Comparison of ENCODE assay signal across 1 cellular context in the genomic region with DNA sequence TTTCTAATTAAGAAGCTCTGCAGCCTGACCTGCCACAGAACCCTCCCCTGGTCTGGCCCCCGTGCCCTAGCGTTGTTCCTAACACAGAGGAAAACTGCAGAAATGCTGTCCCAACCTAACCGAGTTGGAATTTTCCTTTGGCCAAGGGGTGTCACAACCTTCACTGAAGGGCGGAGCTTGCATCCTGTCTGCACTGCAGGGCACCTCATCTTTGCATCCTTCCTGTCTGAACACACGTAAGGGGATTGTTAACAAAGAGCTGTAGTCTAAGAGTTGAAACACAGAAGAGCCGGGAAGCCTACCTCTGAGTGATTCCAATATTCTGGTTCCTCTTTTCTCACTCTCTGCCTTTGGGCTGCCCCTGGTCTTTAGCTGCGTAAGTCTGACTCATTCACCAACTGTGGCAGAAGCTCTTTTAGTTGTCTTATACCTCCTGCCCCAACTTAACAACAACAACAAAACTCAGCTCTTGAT.
TF ChIP-seq lines count a peak whose summit lies in the region.

No MANE protein-coding gene starts in this region.

TF ChIP-seq in K562, 482 proteins besides CTCF, POLR2A, EP300 and RAD21 (continued from another document):
- TF ChIP-seq, protein P1, sequence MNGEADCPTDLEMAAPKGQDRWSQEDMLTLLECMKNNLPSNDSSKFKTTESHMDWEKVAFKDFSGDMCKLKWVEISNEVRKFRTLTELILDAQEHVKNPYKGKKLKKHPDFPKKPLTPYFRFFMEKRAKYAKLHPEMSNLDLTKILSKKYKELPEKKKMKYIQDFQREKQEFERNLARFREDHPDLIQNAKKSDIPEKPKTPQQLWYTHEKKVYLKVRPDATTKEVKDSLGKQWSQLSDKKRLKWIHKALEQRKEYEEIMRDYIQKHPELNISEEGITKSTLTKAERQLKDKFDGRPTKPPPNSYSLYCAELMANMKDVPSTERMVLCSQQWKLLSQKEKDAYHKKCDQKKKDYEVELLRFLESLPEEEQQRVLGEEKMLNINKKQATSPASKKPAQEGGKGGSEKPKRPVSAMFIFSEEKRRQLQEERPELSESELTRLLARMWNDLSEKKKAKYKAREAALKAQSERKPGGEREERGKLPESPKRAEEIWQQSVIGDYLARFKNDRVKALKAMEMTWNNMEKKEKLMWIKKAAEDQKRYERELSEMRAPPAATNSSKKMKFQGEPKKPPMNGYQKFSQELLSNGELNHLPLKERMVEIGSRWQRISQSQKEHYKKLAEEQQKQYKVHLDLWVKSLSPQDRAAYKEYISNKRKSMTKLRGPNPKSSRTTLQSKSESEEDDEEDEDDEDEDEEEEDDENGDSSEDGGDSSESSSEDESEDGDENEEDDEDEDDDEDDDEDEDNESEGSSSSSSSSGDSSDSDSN (IDR thresholded peaks at IDR 0.05; ENCODE audit: borderline replicate concordance in 1 of 2, low read depth in 2 of 2, low read length in 2 of 2): 0 out of 4 replicates have a peak, but pooled peaks of 1 of the 2 experiments have one; percentile 62
- TF ChIP-seq ZSCAN32 (CRISPR knock-in tag; IDR thresholded peaks at IDR 0.05) (no peak), HDAC1 (IDR thresholded peaks at IDR 0.05) (no peak), ZNF165 (CRISPR knock-in tag; IDR thresholded peaks at IDR 0.05; ENCODE audit: borderline replicate concordance) (no peak), ADNP (tag; IDR thresholded peaks at IDR 0.05) (no peak), TCF7 (IDR thresholded peaks at IDR 0.05; ENCODE audit: borderline replicate concordance) (no peak), NBN (IDR thresholded peaks at IDR 0.05; ENCODE audit: low read depth) (no peak), IFI16 (CRISPR knock-in tag; IDR thresholded peaks at IDR 0.05) (no peak), NFE2 (IDR thresholded peaks at IDR 0.05; ENCODE audit: low read depth) (peak; percentile 49; the same call in 1 of the 2 replicates), KDM4B (IDR thresholded peaks at IDR 0.05; ENCODE audit: borderline replicate concordance in 2 of 2, low read depth in 1 of 2) (no peak), PTBP1 (IDR thresholded peaks at IDR 0.05; ENCODE audit: low read depth, low read length) (no peak), TCFL5 (CRISPR knock-in tag; conservative IDR thresholded peaks at IDR 0.05) (no peak), SPI1 (IDR thresholded peaks at IDR 0.05; ENCODE audit: borderline replicate concordance, low read depth, low read length) (peak; percentile 84), COPS2 (conservative IDR thresholded peaks at IDR 0.05) (no peak), TAF9B (IDR thresholded peaks at IDR 0.05; ENCODE audit: partially characterized antibody) (no peak), POLR3A (IDR thresholded peaks at IDR 0.05; ENCODE audit: borderline replicate concordance, extremely low read depth, insufficient read depth, insufficient read length) (no peak), SMARCB1 (IDR thresholded peaks at IDR 0.05; ENCODE audit: insufficient read length, low read depth) (no peak), JUND (IDR thresholded peaks at IDR 0.05; ENCODE audit: borderline replicate concordance, low read depth, low read length) (peak; percentile 83), JUND (tag; IDR thresholded peaks at IDR 0.05; ENCODE audit: borderline replicate concordance, low read depth, low read length) (peak; percentile 78; the same call in 2 of the 3 replicates), CHD4 (IDR thresholded peaks at IDR 0.05; ENCODE audit: insufficient read depth, insufficient replicate concordance, low read depth, low read length, poor library complexity, severe bottlenecking) (no peak), FOXK2 (conservative IDR thresholded peaks at IDR 0.05 in 1 of 2, IDR thresholded peaks at IDR 0.05 in 1 of 2; ENCODE audit: low read depth in 2 of 2) (0 out of 4 replicates have a peak, but pooled peaks of 1 of the 2 experiments have one; percentile 44), MCM2 (IDR thresholded peaks at IDR 0.05; ENCODE audit: low read depth) (no peak), MYNN (IDR thresholded peaks at IDR 0.05) (no peak), MYNN (CRISPR knock-in tag; IDR thresholded peaks at IDR 0.05) (no peak), TAF15 (IDR thresholded peaks at IDR 0.05; ENCODE audit: low read depth, low read length) (no peak), HEY1 (CRISPR knock-in tag; IDR thresholded peaks at IDR 0.05; ENCODE audit: borderline replicate concordance) (no peak), ARNT (IDR thresholded peaks at IDR 0.05) (no peak), ZNF644 (tag; IDR thresholded peaks at IDR 0.05; ENCODE audit: low read depth) (no peak), ARID1B (IDR thresholded peaks at IDR 0.05) (peak; percentile 47; the same call in 1 of the 2 replicates), BCOR (IDR thresholded peaks at IDR 0.05) (no peak), DPF2 (IDR thresholded peaks at IDR 0.05) (0 out of 2 replicates have a peak, but pooled peaks have one; percentile 45), NRF1 (conservative IDR thresholded peaks at IDR 0.05 in 1 of 2, IDR thresholded peaks at IDR 0.05 in 1 of 2) (peak; percentile 46 to 62; a peak in 3 of 4 replicates), SMARCA4 (IDR thresholded peaks at IDR 0.05) (peak; percentile 51; the same call in 1 of the 2 replicates), RFX7 (CRISPR knock-in tag; IDR thresholded peaks at IDR 0.05) (no peak), ZBTB33 (CRISPR knock-in tag; IDR thresholded peaks at IDR 0.05) (no peak), FOSL1 (tag; conservative IDR thresholded peaks at IDR 0.05) (peak; percentile 90), EGR1 (conservative IDR thresholded peaks at IDR 0.05) (no peak), DEAF1 (CRISPR knock-in tag; IDR thresholded peaks at IDR 0.05) (no peak)
- TF ChIP-seq, protein P2, sequence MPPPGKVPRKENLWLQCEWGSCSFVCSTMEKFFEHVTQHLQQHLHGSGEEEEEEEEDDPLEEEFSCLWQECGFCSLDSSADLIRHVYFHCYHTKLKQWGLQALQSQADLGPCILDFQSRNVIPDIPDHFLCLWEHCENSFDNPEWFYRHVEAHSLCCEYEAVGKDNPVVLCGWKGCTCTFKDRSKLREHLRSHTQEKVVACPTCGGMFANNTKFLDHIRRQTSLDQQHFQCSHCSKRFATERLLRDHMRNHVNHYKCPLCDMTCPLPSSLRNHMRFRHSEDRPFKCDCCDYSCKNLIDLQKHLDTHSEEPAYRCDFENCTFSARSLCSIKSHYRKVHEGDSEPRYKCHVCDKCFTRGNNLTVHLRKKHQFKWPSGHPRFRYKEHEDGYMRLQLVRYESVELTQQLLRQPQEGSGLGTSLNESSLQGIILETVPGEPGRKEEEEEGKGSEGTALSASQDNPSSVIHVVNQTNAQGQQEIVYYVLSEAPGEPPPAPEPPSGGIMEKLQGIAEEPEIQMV (tag; conservative IDR thresholded peaks at IDR 0.05; ENCODE audit: low read depth): no peak
TF ChIP-seq in K562: peak in this region for 22.
